Comparison of ENCODE assay signal across 9 cellular contexts in genomic region chr19:8033287-8034177, GRCh38. TPM values are rescaled to one million over a fixed set of nuclear protein-coding genes. Genes with fewer than 3 reads are reported as not detected.
DNase-seq lines count a peak whose midpoint lies in the region; ATAC-seq and TF ChIP-seq lines count a peak whose summit lies in the region.
"Not testable (repeated sequence)": the region's sequence is repeated elsewhere in the genome, so short reads cannot be mapped to it uniquely, and the experiment has no call there.
"Had no signal": no experiment of that assay in that cellular context is flagged by ENCODE, and none has a peak within 500 bp of the region (broad histone marks: within the 10 kb centered on the region; RNA-seq: fewer than 3 reads in every experiment).

No MANE protein-coding gene starts in this region.

- not testable (repeated sequence) for H3K9me3 Mint-ChIP-seq in WTC11; endothelial cell (ENCODE audit: unreplicated experiment); neural crest cell; type B pancreatic cell

- H3K9ac ChIP-seq in HUES48 (ENCODE audit: low read depth, low read length), result peak overlapping the region; percentile 8; the same call in 1 of the 2 replicates

- POLR2A ChIA-PET in WTC11 (lab: Charles Lee), result not testable (repeated sequence)

- not testable (repeated sequence) for H3K36me3 ChIP-seq in HUES48 (ENCODE audit: control insufficient read depth, insufficient read depth, low read length); SJCRH30

- not testable (repeated sequence) for H3K27me3 ChIP-seq in HUES48 (ENCODE audit: control insufficient read depth, insufficient read depth, low read length); SJCRH30

- H3K27ac Mint-ChIP-seq in WTC11, result peak overlapping the region; percentile 89
- peak overlapping the region; percentile 54 for H3K27ac Mint-ChIP-seq in endothelial cell (ENCODE audit: unreplicated experiment)
- not testable (repeated sequence) for H3K27ac Mint-ChIP-seq in neural crest cell (ENCODE audit: unreplicated experiment)
- peak overlapping the region; percentile 65 for H3K27ac Mint-ChIP-seq in type B pancreatic cell

- peaks cover 13% of the 10 kb centered on the region for H3K4me1 ChIP-seq in HUES48 (ENCODE audit: control insufficient read depth, insufficient read depth, low read length)
- peaks cover 46% of the 10 kb centered on the region for H3K4me1 ChIP-seq in SJCRH30

- peak; percentile 65 for DNase-seq in CMK (ENCODE audit: low read depth)
- DNase-seq in SJCRH30, result peak in 1 of 2 experiments; percentile 21
- DNase-seq in WTC11 (ENCODE audit: low spot score), result peak; percentile 56
- DNase-seq in endothelial cell (ENCODE audit: low spot score); neural crest cell (ENCODE audit: low read depth, low spot score); type B pancreatic cell (ENCODE audit: extremely low spot score, unreplicated experiment): not testable (repeated sequence)
- peak; percentile 11 for DNase-seq in iPS-NIHi11 (ENCODE audit: low spot score)

- CTCF ChIA-PET in WTC11 (lab: Charles Lee), result interaction anchor here (1.4 to 1.6 kb wide), 2 partner anchors 31 to 63 kb away, joined by 6 to 7 read pairs; no protein-coding TSS in a partner anchor

- not testable (repeated sequence) for H3K4me3 ChIP-seq in HUES48 (ENCODE audit: low read depth, low read length); SJCRH30

- H3K27me3 Mint-ChIP-seq in WTC11 (ENCODE audit: low read depth), result peaks cover 10% of the 10 kb centered on the region
- H3K27me3 Mint-ChIP-seq in endothelial cell (ENCODE audit: unreplicated experiment); neural crest cell (ENCODE audit: low read depth); type B pancreatic cell: not testable (repeated sequence)

- H3K9me3 ChIP-seq in HUES48 (ENCODE audit: control insufficient read depth, insufficient read depth, low read length); SJCRH30 (replicated peaks): not testable (repeated sequence)

- H3K36me3 Mint-ChIP-seq in WTC11; endothelial cell (ENCODE audit: low read depth, unreplicated experiment); neural crest cell (ENCODE audit: low read depth); type B pancreatic cell: not testable (repeated sequence)

- peaks cover 21% of the 10 kb centered on the region for H3K4me1 Mint-ChIP-seq in WTC11
- H3K4me1 Mint-ChIP-seq in endothelial cell (ENCODE audit: unreplicated experiment), result peaks cover 15% of the 10 kb centered on the region
- peaks cover 21% of the 10 kb centered on the region for H3K4me1 Mint-ChIP-seq in neural crest cell
- peaks cover 23% of the 10 kb centered on the region for H3K4me1 Mint-ChIP-seq in type B pancreatic cell (ENCODE audit: unreplicated experiment)

- H3K4me3 Mint-ChIP-seq in WTC11; endothelial cell (ENCODE audit: unreplicated experiment): not testable (repeated sequence)
- H3K4me3 Mint-ChIP-seq in neural crest cell, result peak overlapping the region; percentile 50
- peak overlapping the region; percentile 48 for H3K4me3 Mint-ChIP-seq in type B pancreatic cell

- H3K27ac ChIP-seq in HUES48 (ENCODE audit: low read depth, low read length) (peak overlapping the region; percentile 66), SJCRH30 (peak overlapping the region; percentile 62)

- not testable (repeated sequence) for TF ChIP-seq CTCF in WTC11 (IDR thresholded peaks at IDR 0.05); endothelial cell (IDR thresholded peaks at IDR 0.05; ENCODE audit: unreplicated experiment); neural crest cell (conservative IDR thresholded peaks at IDR 0.05); type B pancreatic cell (conservative IDR thresholded peaks at IDR 0.05)

- ATAC-seq in WTC11, result peak; percentile 41

RNA-seq across cellular contexts. Expression of gene CCL25, which starts 19.0 kb away (rescaled TPM):
- not detected in 2 replicates for total RNA-seq in SJCRH30 (2014; rRNA removed; shearing (Covaris generic))
- total RNA-seq in WTC11 (2021) (0.53 TPM in 1 of 3 replicates, not detected in the others), endothelial cell (ENCODE audit: unreplicated experiment) (not detected), neural crest cell (not detected in 2 replicates), type B pancreatic cell (ENCODE audit: low replicate concordance) (1.4 and 5.6 TPM in 2 replicates)
- total RNA-seq: HT-29 had no signal

RNA-seq across cellular contexts. Expression of gene ELAVL1, which starts 28.1 kb away (rescaled TPM):
- 79.4 and 79.6 TPM in 2 replicates for total RNA-seq in SJCRH30 (2014; rRNA removed; shearing (Covaris generic))
- 144 to 160 TPM (median 149 TPM) in 3 replicates for total RNA-seq in WTC11 (2021)
- 135 TPM for total RNA-seq in endothelial cell (ENCODE audit: unreplicated experiment)
- total RNA-seq in neural crest cell, result 209 and 211 TPM in 2 replicates
- total RNA-seq in type B pancreatic cell (ENCODE audit: low replicate concordance), result 92.1 and 124 TPM in 2 replicates
